ENCODE assay signal across 1 cellular context in genomic region chr3:169836058-169836941, GRCh38.
TF ChIP-seq lines count a peak whose summit lies in the region.

No MANE protein-coding gene starts in this region.

TF ChIP-seq in GM12878, 131 proteins besides CTCF, POLR2A, EP300 and RAD21 (continued from another document):
- peak in 1 of 2 experiments; percentile 55; a peak in 1 of 4 replicates for TF ChIP-seq SRF (IDR thresholded peaks at IDR 0.05; ENCODE audit: low read depth in 2 of 2, low read length in 2 of 2)
- TF ChIP-seq CBX5 (IDR thresholded peaks at IDR 0.05; ENCODE audit: low read depth): 0 out of 2 replicates have a peak, but pooled peaks have one; percentile 64
- no peak for TF ChIP-seq ESRRA (IDR thresholded peaks at IDR 0.05; ENCODE audit: low read length)
- TF ChIP-seq RELA (IDR thresholded peaks at IDR 0.05; ENCODE audit: borderline replicate concordance, partially characterized antibody): no peak
- no peak for TF ChIP-seq MEF2B (IDR thresholded peaks at IDR 0.05; ENCODE audit: partially characterized antibody, poor library complexity, severe bottlenecking)
- TF ChIP-seq SIN3A (IDR thresholded peaks at IDR 0.05; ENCODE audit: low read depth, low read length): no peak
- TF ChIP-seq KLF5 (IDR thresholded peaks at IDR 0.05; ENCODE audit: partially characterized antibody): no peak
- TF ChIP-seq NR2F1 (conservative IDR thresholded peaks at IDR 0.05): no peak
- no peak for TF ChIP-seq SKIL (IDR thresholded peaks at IDR 0.05; ENCODE audit: low read depth, poor library complexity, severe bottlenecking)
- no peak for TF ChIP-seq STAT3 (IDR thresholded peaks at IDR 0.05; ENCODE audit: low read depth, low read length)
- TF ChIP-seq IRF4 (IDR thresholded peaks at IDR 0.05; ENCODE audit: low read depth, low read length): 0 out of 2 replicates have a peak, but pooled peaks have one; percentile 61
- no peak for TF ChIP-seq SREBF1 (IDR thresholded peaks at IDR 0.05; ENCODE audit: low read length)
- no peak for TF ChIP-seq EZH2 (IDR thresholded peaks at IDR 0.05; ENCODE audit: borderline replicate concordance, control insufficient read depth, low read depth, low read length)
- TF ChIP-seq SPI1 (IDR thresholded peaks at IDR 0.05; ENCODE audit: borderline replicate concordance, insufficient read depth, low read depth, low read length): peak; percentile 90
- peak; percentile 55; the same call in 1 of the 2 replicates for TF ChIP-seq YY1 (IDR thresholded peaks at IDR 0.05; ENCODE audit: low read depth, low read length)
- no peak for TF ChIP-seq TCF12 (IDR thresholded peaks at IDR 0.05; ENCODE audit: low read depth, low read length)
- TF ChIP-seq, protein P1, sequence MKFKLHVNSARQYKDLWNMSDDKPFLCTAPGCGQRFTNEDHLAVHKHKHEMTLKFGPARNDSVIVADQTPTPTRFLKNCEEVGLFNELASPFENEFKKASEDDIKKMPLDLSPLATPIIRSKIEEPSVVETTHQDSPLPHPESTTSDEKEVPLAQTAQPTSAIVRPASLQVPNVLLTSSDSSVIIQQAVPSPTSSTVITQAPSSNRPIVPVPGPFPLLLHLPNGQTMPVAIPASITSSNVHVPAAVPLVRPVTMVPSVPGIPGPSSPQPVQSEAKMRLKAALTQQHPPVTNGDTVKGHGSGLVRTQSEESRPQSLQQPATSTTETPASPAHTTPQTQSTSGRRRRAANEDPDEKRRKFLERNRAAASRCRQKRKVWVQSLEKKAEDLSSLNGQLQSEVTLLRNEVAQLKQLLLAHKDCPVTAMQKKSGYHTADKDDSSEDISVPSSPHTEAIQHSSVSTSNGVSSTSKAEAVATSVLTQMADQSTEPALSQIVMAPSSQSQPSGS (IDR thresholded peaks at IDR 0.05; ENCODE audit: low read length): peak; percentile 39; the same call in 1 of the 2 replicates
- TF ChIP-seq, protein P2, sequence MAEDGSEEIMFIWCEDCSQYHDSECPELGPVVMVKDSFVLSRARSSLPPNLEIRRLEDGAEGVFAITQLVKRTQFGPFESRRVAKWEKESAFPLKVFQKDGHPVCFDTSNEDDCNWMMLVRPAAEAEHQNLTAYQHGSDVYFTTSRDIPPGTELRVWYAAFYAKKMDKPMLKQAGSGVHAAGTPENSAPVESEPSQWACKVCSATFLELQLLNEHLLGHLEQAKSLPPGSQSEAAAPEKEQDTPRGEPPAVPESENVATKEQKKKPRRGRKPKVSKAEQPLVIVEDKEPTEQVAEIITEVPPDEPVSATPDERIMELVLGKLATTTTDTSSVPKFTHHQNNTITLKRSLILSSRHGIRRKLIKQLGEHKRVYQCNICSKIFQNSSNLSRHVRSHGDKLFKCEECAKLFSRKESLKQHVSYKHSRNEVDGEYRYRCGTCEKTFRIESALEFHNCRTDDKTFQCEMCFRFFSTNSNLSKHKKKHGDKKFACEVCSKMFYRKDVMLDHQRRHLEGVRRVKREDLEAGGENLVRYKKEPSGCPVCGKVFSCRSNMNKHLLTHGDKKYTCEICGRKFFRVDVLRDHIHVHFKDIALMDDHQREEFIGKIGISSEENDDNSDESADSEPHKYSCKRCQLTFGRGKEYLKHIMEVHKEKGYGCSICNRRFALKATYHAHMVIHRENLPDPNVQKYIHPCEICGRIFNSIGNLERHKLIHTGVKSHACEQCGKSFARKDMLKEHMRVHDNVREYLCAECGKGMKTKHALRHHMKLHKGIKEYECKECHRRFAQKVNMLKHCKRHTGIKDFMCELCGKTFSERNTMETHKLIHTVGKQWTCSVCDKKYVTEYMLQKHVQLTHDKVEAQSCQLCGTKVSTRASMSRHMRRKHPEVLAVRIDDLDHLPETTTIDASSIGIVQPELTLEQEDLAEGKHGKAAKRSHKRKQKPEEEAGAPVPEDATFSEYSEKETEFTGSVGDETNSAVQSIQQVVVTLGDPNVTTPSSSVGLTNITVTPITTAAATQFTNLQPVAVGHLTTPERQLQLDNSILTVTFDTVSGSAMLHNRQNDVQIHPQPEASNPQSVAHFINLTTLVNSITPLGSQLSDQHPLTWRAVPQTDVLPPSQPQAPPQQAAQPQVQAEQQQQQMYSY (CRISPR knock-in tag; IDR thresholded peaks at IDR 0.05): no peak
- 0 out of 2 replicates have a peak, but pooled peaks have one; percentile 25 for TF ChIP-seq RELB (IDR thresholded peaks at IDR 0.05; ENCODE audit: low read depth)
- TF ChIP-seq NRF1 (conservative IDR thresholded peaks at IDR 0.05; ENCODE audit: low read depth, low read length): no peak
- 0 out of 2 replicates have a peak, but pooled peaks have one; percentile 21 for TF ChIP-seq ZNF24 (IDR thresholded peaks at IDR 0.05)
- no peak for TF ChIP-seq USF1 (IDR thresholded peaks at IDR 0.05; ENCODE audit: borderline replicate concordance, extremely low read length, insufficient read depth, low read depth, low read length)
- TF ChIP-seq POU2F2 (IDR thresholded peaks at IDR 0.05; ENCODE audit: borderline replicate concordance, low read depth, low read length): peak; percentile 35; the same call in 1 of the 3 replicates
- TF ChIP-seq, protein P3, sequence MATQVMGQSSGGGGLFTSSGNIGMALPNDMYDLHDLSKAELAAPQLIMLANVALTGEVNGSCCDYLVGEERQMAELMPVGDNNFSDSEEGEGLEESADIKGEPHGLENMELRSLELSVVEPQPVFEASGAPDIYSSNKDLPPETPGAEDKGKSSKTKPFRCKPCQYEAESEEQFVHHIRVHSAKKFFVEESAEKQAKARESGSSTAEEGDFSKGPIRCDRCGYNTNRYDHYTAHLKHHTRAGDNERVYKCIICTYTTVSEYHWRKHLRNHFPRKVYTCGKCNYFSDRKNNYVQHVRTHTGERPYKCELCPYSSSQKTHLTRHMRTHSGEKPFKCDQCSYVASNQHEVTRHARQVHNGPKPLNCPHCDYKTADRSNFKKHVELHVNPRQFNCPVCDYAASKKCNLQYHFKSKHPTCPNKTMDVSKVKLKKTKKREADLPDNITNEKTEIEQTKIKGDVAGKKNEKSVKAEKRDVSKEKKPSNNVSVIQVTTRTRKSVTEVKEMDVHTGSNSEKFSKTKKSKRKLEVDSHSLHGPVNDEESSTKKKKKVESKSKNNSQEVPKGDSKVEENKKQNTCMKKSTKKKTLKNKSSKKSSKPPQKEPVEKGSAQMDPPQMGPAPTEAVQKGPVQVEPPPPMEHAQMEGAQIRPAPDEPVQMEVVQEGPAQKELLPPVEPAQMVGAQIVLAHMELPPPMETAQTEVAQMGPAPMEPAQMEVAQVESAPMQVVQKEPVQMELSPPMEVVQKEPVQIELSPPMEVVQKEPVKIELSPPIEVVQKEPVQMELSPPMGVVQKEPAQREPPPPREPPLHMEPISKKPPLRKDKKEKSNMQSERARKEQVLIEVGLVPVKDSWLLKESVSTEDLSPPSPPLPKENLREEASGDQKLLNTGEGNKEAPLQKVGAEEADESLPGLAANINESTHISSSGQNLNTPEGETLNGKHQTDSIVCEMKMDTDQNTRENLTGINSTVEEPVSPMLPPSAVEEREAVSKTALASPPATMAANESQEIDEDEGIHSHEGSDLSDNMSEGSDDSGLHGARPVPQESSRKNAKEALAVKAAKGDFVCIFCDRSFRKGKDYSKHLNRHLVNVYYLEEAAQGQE (IDR thresholded peaks at IDR 0.05; ENCODE audit: low read depth, low read length): no peak
- TF ChIP-seq TBL1XR1 (IDR thresholded peaks at IDR 0.05; ENCODE audit: low read depth, low read length): no peak
- no peak for TF ChIP-seq HDGF (IDR thresholded peaks at IDR 0.05)
- no peak for TF ChIP-seq FOXM1 (IDR thresholded peaks at IDR 0.05; ENCODE audit: low read depth, low read length)
- TF ChIP-seq SMC3 (IDR thresholded peaks at IDR 0.05; ENCODE audit: borderline replicate concordance, low read length): no peak
- 0 out of 2 replicates have a peak, but pooled peaks have one; percentile 23 for TF ChIP-seq BCL11A (IDR thresholded peaks at IDR 0.05; ENCODE audit: low read depth, low read length)
- TF ChIP-seq RUNX3 (IDR thresholded peaks at IDR 0.05; ENCODE audit: low read length): peak; percentile 61
- peak; percentile 24; the same call in 1 of the 2 replicates for TF ChIP-seq NFIC (IDR thresholded peaks at IDR 0.05; ENCODE audit: low read depth, low read length)
- TF ChIP-seq CBFB (IDR thresholded peaks at IDR 0.05; ENCODE audit: low read depth): no peak
- no peak for TF ChIP-seq GATAD2B (conservative IDR thresholded peaks at IDR 0.05; ENCODE audit: low read depth)
- 0 out of 2 replicates have a peak, but pooled peaks have one; percentile 25 for TF ChIP-seq NBN (IDR thresholded peaks at IDR 0.05)
- no peak for TF ChIP-seq FOS (IDR thresholded peaks at IDR 0.05; ENCODE audit: borderline replicate concordance, extremely low read depth, insufficient read length)
TF ChIP-seq in GM12878: peak in this region for 14.
